In genomic region chr5:136016945-136017530, GRCh38 we compare ENCODE assay signal across 11 cellular contexts. TPM values are rescaled to one million over a fixed set of nuclear protein-coding genes. Genes with fewer than 3 reads are reported as not detected.
A peak's percentile ranks its signal among the peaks of the same experiment; 100 is the strongest.
DNase-seq lines count a peak whose midpoint lies in the region; ATAC-seq and TF ChIP-seq lines count a peak whose summit lies in the region.
"Had no signal": no experiment of that assay in that cellular context is flagged by ENCODE, and none has a peak within 500 bp of the region (broad histone marks: within the 10 kb centered on the region; RNA-seq: fewer than 3 reads in every experiment).

No MANE protein-coding gene starts in this region.

- no peak overlapping the region for H3K4me3 ChIP-seq in epithelial cell of esophagus (ENCODE audit: low read length)
- H3K4me3 ChIP-seq in skeletal muscle satellite cell (ENCODE audit: low read length) = peak overlapping the region; percentile 8
- H3K4me3 ChIP-seq: SK-N-MC had no signal

- ATAC-seq in GM21423 (IDR thresholded peaks at IDR 0.05; ENCODE audit: unreplicated experiment) = no peak

- H3K36me3 ChIP-seq in skeletal muscle satellite cell (ENCODE audit: insufficient read depth, low read length) = no peaks in the 10 kb centered on the region

- peak; percentile 12 for DNase-seq in NCI-H2029 treated with DMSO at 0.1 percent for 48 hours (lab: John Stamatoyannopoulos, UW)
- DNase-seq in NCI-H2029 (lab: John Stamatoyannopoulos, UW) = no peak
- DNase-seq in OCI-M1 (lab: John Stamatoyannopoulos, UW) = peak; percentile 28
- DNase-seq in epithelial cell of esophagus (ENCODE audit: low read depth) = peak; percentile 94
- no peak for DNase-seq in T-helper 2 cell
- DNase-seq in SKM-1 (lab: John Stamatoyannopoulos, UW; ENCODE audit: unreplicated experiment) = no peak
- DNase-seq: activated naive CD4-positive, alpha-beta T cell treated with Interleukin-2 at 50 U/mL for 16 hours; left cardiac atrium had no signal

- no peak for TF ChIP-seq CTCF in epithelial cell of esophagus (IDR thresholded peaks at IDR 0.05; ENCODE audit: insufficient read depth, low read depth, low read length, missing control alignments)

- no peaks in the 10 kb centered on the region for H3K27me3 ChIP-seq in skeletal muscle satellite cell (ENCODE audit: control insufficient read depth, insufficient read depth, low read length)

- H3K9ac ChIP-seq in skeletal muscle satellite cell (ENCODE audit: low read depth, low read length) = peak overlapping the region; percentile 49

- H3K9me3 ChIP-seq in skeletal muscle satellite cell (replicated peaks; ENCODE audit: low read length) = no peaks in the 10 kb centered on the region

- H3K4me1 ChIP-seq in skeletal muscle satellite cell (ENCODE audit: control insufficient read depth, insufficient read depth, low read length) = peaks cover 93% of the 10 kb centered on the region

- H3K4me2 ChIP-seq in skeletal muscle satellite cell (ENCODE audit: low read length) = peak overlapping the region; percentile 8

RNA-seq across cellular contexts. Expression of gene TGFBI, which starts 11.8 kb away (rescaled TPM):
- 1,248 and 1,783 TPM in 2 replicates for total RNA-seq in skeletal muscle satellite cell (2012; rRNA removed)

Comparison
In these comparisons a context has a peak if more than half of its experiments do, and no peak if none do; other contexts are left out.
1. DNase-seq: peak in NCI-H2029 treated with DMSO at 0.1 percent for 48 hours (single experiment), OCI-M1 (single experiment) and epithelial cell of esophagus (single experiment); none in NCI-H2029 (single experiment), T-helper 2 cell (0 of 5) and SKM-1 (single experiment).